ENCODE assay signal across 25 cellular contexts in genomic region chr6:17728551-17729222, GRCh38. TPM values are rescaled to one million over a fixed set of nuclear protein-coding genes. Genes with fewer than 3 reads are reported as not detected.
DNase-seq lines count a peak whose midpoint lies in the region; ATAC-seq, FAIRE-seq and TF ChIP-seq lines count a peak whose summit lies in the region.
"Had no signal": no experiment of that assay in that cellular context is flagged by ENCODE, and none has a peak within 500 bp of the region (broad histone marks: within the 10 kb centered on the region; RNA-seq: fewer than 3 reads in every experiment).

No MANE protein-coding gene starts in this region.

- CTCF ChIA-PET in HepG2 (lab: Yijun Ruan, JAX; ENCODE audit: low intra/inter-chr PET ratio, low total read pairs) = no interaction called here

- H3K4me3 ChIP-seq in HepG2 (replicated peaks in 1 of 3; ENCODE audit: insufficient read depth in 1 of 3, low read depth in 2 of 3, low read length in 3 of 3) = no peak overlapping the region
- H3K4me3 ChIP-seq in right lobe of liver = no peak overlapping the region
- no peak overlapping the region for H3K4me3 ChIP-seq in endodermal cell (ENCODE audit: low read length)
- no peak overlapping the region for H3K4me3 ChIP-seq in neuronal stem cell (ENCODE audit: low read length in 2 of 2)
- H3K4me3 ChIP-seq in upper lobe of right lung = no peak overlapping the region
- H3K4me3 ChIP-seq in foreskin fibroblast (ENCODE audit: low read depth in 1 of 2, low read length in 2 of 2) = no peak overlapping the region
- H3K4me3 ChIP-seq: BLaER1, GM12878, HAP-1 had no signal

- peaks cover 11% of the 10 kb centered on the region for H3K9me3 Mint-ChIP-seq in endodermal cell
- H3K9me3 Mint-ChIP-seq: CD8-positive, alpha-beta T cell; HFFc6 had no signal

- no peak overlapping the region for H3K9ac ChIP-seq in HepG2 (ENCODE audit: insufficient read depth, low read depth, low read length)
- H3K9ac ChIP-seq in endodermal cell (ENCODE audit: extremely low read depth, low read length, poor library complexity, severe bottlenecking) = no peak overlapping the region
- no peak overlapping the region for H3K9ac ChIP-seq in neuronal stem cell (ENCODE audit: low read depth, low read length, poor library complexity)
- H3K9ac ChIP-seq: BLaER1 had no signal

- H3K4me2 ChIP-seq in HepG2 (ENCODE audit: low read depth, low read length) (no peak overlapping the region), neuronal stem cell (ENCODE audit: insufficient read depth, low read length, poor library complexity, severe bottlenecking) (no peak overlapping the region)
- H3K4me2 ChIP-seq: BLaER1 had no signal

- no peak for TF ChIP-seq POLR2A in HepG2 (IDR thresholded peaks at IDR 0.05; ENCODE audit: insufficient read depth in 1 of 2, low read depth in 2 of 2, low read length in 2 of 2)
- TF ChIP-seq POLR2A in right lobe of liver (IDR thresholded peaks at IDR 0.05) = no peak

- no peak for ATAC-seq in HepG2
- no peak for ATAC-seq in right lobe of liver
- ATAC-seq in upper lobe of right lung = peak; percentile 21
- no peak for ATAC-seq in GM21381 (IDR thresholded peaks at IDR 0.05; ENCODE audit: unreplicated experiment)
- ATAC-seq in Right ventricle myocardium inferior = no peak
- ATAC-seq: CD8-positive, alpha-beta T cell; GM12878 had no signal

- 92% methylated on average over 45 of the region's 49 CpGs for WGBS in HepG2 (ENCODE audit: low lambda C conversion rate)
- 93% methylated on average over 6 of the region's 49 CpGs for WGBS in right lobe of liver (ENCODE audit: insufficient coverage, low coverage, low lambda C conversion rate, missing lambda C conversion rate)
- WGBS in endodermal cell (ENCODE audit: insufficient coverage in 1 of 2, insufficient read length in 1 of 2), 2 experiments = 95 to 97% methylated on average over 25 to 49 of the region's 49 CpGs
- no CpG with 5 or more reads among the region's 49 CpGs for WGBS in neuronal stem cell (ENCODE audit: extremely low coverage in 2 of 2, insufficient read length in 2 of 2, insufficient replicate concordance in 1 of 2), 2 donors

- TF ChIP-seq EP300 in HepG2 (IDR thresholded peaks at IDR 0.05; ENCODE audit: low read depth in 2 of 2, low read length in 2 of 2) (no peak), HepG2 (CRISPR knock-in tag; IDR thresholded peaks at IDR 0.05; ENCODE audit: borderline replicate concordance) (no peak)

- no peaks in the 10 kb centered on the region for H3K79me2 ChIP-seq in HepG2 (ENCODE audit: insufficient read depth, low read length)

- peaks cover 24% of the 10 kb centered on the region for H3K4me1 ChIP-seq in HepG2 (ENCODE audit: insufficient read depth, low read length)
- H3K4me1 ChIP-seq in right lobe of liver = no peaks in the 10 kb centered on the region
- no peaks in the 10 kb centered on the region for H3K4me1 ChIP-seq in endodermal cell (ENCODE audit: control insufficient read depth, insufficient read depth, low read length)
- peaks cover 0 to 3% of the 10 kb centered on the region in 2 donors for H3K4me1 ChIP-seq in neuronal stem cell (ENCODE audit: control insufficient read depth in 2 of 2, insufficient read depth in 1 of 2, low read depth in 1 of 2, low read length in 2 of 2)
- no peaks in the 10 kb centered on the region for H3K4me1 ChIP-seq in upper lobe of right lung

- in situ Hi-C loops in HepG2 (cut with HindIII; ENCODE audit: extremely low pct_ligation_motif_present, low pct_unique_long_range_greater_than_20kb) = no loop called here

- no peak for TF ChIP-seq CTCF in HepG2 (CRISPR knock-in tag; IDR thresholded peaks at IDR 0.05)
- TF ChIP-seq CTCF in right lobe of liver (IDR thresholded peaks at IDR 0.05) = no peak
- no peak for TF ChIP-seq CTCF in endodermal cell (conservative IDR thresholded peaks at IDR 0.05)
- no peak for TF ChIP-seq CTCF in upper lobe of right lung (IDR thresholded peaks at IDR 0.05)
- no peak for TF ChIP-seq CTCF in foreskin fibroblast (IDR thresholded peaks at IDR 0.05; ENCODE audit: low read depth, low read length)

- TF ChIP-seq RAD21 in HepG2 (CRISPR knock-in tag; IDR thresholded peaks at IDR 0.05) = no peak

- peak overlapping the region; percentile 63 for H2AK5ac ChIP-seq in neuronal stem cell (ENCODE audit: low read depth, low read length)

- POLR2A ChIA-PET in HepG2 (lab: Yijun Ruan, JAX) = no interaction called here

- no TSS peak for BruUV-seq in HepG2 (replicated peaks; lab: Mats Ljungman, UMichigan)

- H3K27me3 ChIP-seq in HepG2 (ENCODE audit: control insufficient read depth in 1 of 2, insufficient read depth in 2 of 2, low read length in 2 of 2) (no peaks in the 10 kb centered on the region; a peak in 1 of 5 replicates), right lobe of liver (no peaks in the 10 kb centered on the region), endodermal cell (ENCODE audit: control insufficient read depth, insufficient read depth, low read length, poor library complexity, severe bottlenecking) (no peaks in the 10 kb centered on the region), neuronal stem cell (ENCODE audit: control insufficient read depth in 3 of 3, insufficient read depth in 3 of 3, low read depth in 1 of 3, low read length in 3 of 3) (no peaks in the 10 kb centered on the region), upper lobe of right lung (no peaks in the 10 kb centered on the region)
- H3K27me3 ChIP-seq: BLaER1 had no signal

- H3K27ac Mint-ChIP-seq in endodermal cell = no peak overlapping the region
- H3K27ac Mint-ChIP-seq: B cell; CD4-positive, CD25-positive, alpha-beta regulatory T cell; CD8-positive, alpha-beta T cell; HFFc6 had no signal

- DNase-seq in HepG2 (ENCODE audit: low spot score) (no peak), right lobe of liver (no peak), endodermal cell (peak; percentile 31), neuronal stem cell (ENCODE audit: low spot score) (no peak), upper lobe of right lung (no peak), foreskin fibroblast (no peak), Right ventricle myocardium inferior (ENCODE audit: missing footprints) (no peak)
- DNase-seq: Caco-2; CD4-positive, CD25-positive, alpha-beta regulatory T cell; CD8-positive, alpha-beta T cell; DMS153; DND-41; GDM1; GOT3; HFFc6 had no signal

- H2BK12ac ChIP-seq in neuronal stem cell (ENCODE audit: low read length) = no peak overlapping the region

- H3K4me1 Mint-ChIP-seq in endodermal cell = no peaks in the 10 kb centered on the region
- H3K4me1 Mint-ChIP-seq: B cell; CD4-positive, CD25-positive, alpha-beta regulatory T cell had no signal

- H2AFZ ChIP-seq in HepG2 (ENCODE audit: low read length) = no peak overlapping the region
- no peak overlapping the region for H2AFZ ChIP-seq in neuronal stem cell (ENCODE audit: low read length)

- H2BK120ac ChIP-seq in neuronal stem cell (ENCODE audit: low read depth, low read length) = no peak overlapping the region

- no peaks in the 10 kb centered on the region for H3K9me3 ChIP-seq in HepG2 (ENCODE audit: low read length)
- no peaks in the 10 kb centered on the region for H3K9me3 ChIP-seq in right lobe of liver
- no peaks in the 10 kb centered on the region for H3K9me3 ChIP-seq in endodermal cell (ENCODE audit: control insufficient read depth, low read length)
- H3K9me3 ChIP-seq in neuronal stem cell (replicated peaks in 1 of 2; ENCODE audit: control insufficient read depth in 2 of 2, insufficient read depth in 1 of 2, low read depth in 1 of 2, low read length in 2 of 2) = no peaks in the 10 kb centered on the region
- no peaks in the 10 kb centered on the region for H3K9me3 ChIP-seq in upper lobe of right lung
- H3K9me3 ChIP-seq: Caco-2, HAP-1 had no signal

- no peak overlapping the region for H3K27ac ChIP-seq in HepG2 (ENCODE audit: extremely low read length, insufficient read depth, low read length)
- H3K27ac ChIP-seq in right lobe of liver = no peak overlapping the region
- H3K27ac ChIP-seq in endodermal cell (ENCODE audit: low read depth, low read length) = no peak overlapping the region
- no peak overlapping the region for H3K27ac ChIP-seq in neuronal stem cell (replicated peaks; ENCODE audit: low read length)
- no peak overlapping the region for H3K27ac ChIP-seq in upper lobe of right lung
- H3K27ac ChIP-seq: 22Rv1, BLaER1, C4-2B had no signal

- H3K18ac ChIP-seq in neuronal stem cell (ENCODE audit: low read length) = peak overlapping the region; percentile 28

- H3K23ac ChIP-seq in neuronal stem cell (ENCODE audit: low read depth, low read length, poor library complexity) = no peak overlapping the region

- FAIRE-seq in HepG2 (lab: Jason Lieb, UNC) = no peak
- FAIRE-seq: A204.1, GM12878, GM19239, H54 had no signal

- no peak overlapping the region for H2BK15ac ChIP-seq in neuronal stem cell (ENCODE audit: low read length)

- no peak overlapping the region for H3K4ac ChIP-seq in neuronal stem cell (ENCODE audit: low read length)

- no peaks in the 10 kb centered on the region for H4K20me1 ChIP-seq in HepG2 (ENCODE audit: insufficient read depth, low read length)
- H4K20me1 ChIP-seq: BLaER1 had no signal

- H3K36me3 Mint-ChIP-seq in endodermal cell (ENCODE audit: low read depth) = no peaks in the 10 kb centered on the region
- H3K36me3 Mint-ChIP-seq: CD4-positive, CD25-positive, alpha-beta regulatory T cell; CD8-positive, alpha-beta T cell had no signal

- H3K36me3 ChIP-seq in HepG2 (replicated peaks in 1 of 2; ENCODE audit: control insufficient read depth in 1 of 2, insufficient read depth in 2 of 2, low read length in 2 of 2) (no peaks in the 10 kb centered on the region), right lobe of liver (no peaks in the 10 kb centered on the region), endodermal cell (ENCODE audit: control insufficient read depth, insufficient read depth, low read length) (no peaks in the 10 kb centered on the region), neuronal stem cell (replicated peaks in 1 of 2; ENCODE audit: control insufficient read depth in 2 of 2, insufficient read depth in 2 of 2, low read length in 2 of 2) (no peaks in the 10 kb centered on the region), upper lobe of right lung (no peaks in the 10 kb centered on the region)
- H3K36me3 ChIP-seq: BLaER1, HAP-1 had no signal

- no peak overlapping the region for H4K91ac ChIP-seq in neuronal stem cell (ENCODE audit: low read depth, low read length, poor library complexity)

- no peak overlapping the region for H4K8ac ChIP-seq in neuronal stem cell (ENCODE audit: low read depth, low read length)

- H3K14ac ChIP-seq in neuronal stem cell (ENCODE audit: low read length) = no peak overlapping the region

- intact Hi-C loops in HepG2 (cut with micrococcal nuclease; ENCODE audit: unreplicated experiment) (no loop called here), right lobe of liver (cut with DNase I) (no loop called here), upper lobe of right lung (cut with DNase I) (no loop called here), Right ventricle myocardium inferior (cut with DNase I) (no loop called here)

- H3K27me3 Mint-ChIP-seq in endodermal cell (ENCODE audit: insufficient read depth) = no peaks in the 10 kb centered on the region

- no peaks in the 10 kb centered on the region for H3K79me1 ChIP-seq in neuronal stem cell (ENCODE audit: low read depth, low read length)

- peak overlapping the region; percentile 90 for H2BK5ac ChIP-seq in neuronal stem cell (ENCODE audit: low read length)

- H3K4me3 Mint-ChIP-seq in endodermal cell = no peak overlapping the region
- H3K4me3 Mint-ChIP-seq: B cell; CD4-positive, CD25-positive, alpha-beta regulatory T cell; CD8-positive, alpha-beta T cell; HFFc6 had no signal

RNA-seq across cellular contexts. Expression of gene NUP153, which starts 22.0 kb away (rescaled TPM):
- total RNA-seq in HepG2 (2016; rRNA removed; fragmentation: Illumina TruSeq; extraction: Trizol) (55.2 and 93.0 TPM in 2 replicates), right lobe of liver (10 to 100 TPM; 14.6 to 20.8 (median 19.0) TPM), endodermal cell (10 to 100 TPM; 58.9 to 69.6 TPM), upper lobe of right lung (33.5 TPM), Right ventricle myocardium inferior (23.5 TPM)
- 10.5 and 11.6 TPM in 2 replicates for total RNA-seq in HepG2 (2016; cell fraction: cytosol; rRNA removed; fragmentation: Illumina TruSeq; extraction: Trizol; ENCODE audit: low read depth)
- 53.1 and 86.9 TPM in 2 replicates for total RNA-seq in HepG2 (2016; cell fraction: insoluble cytoplasmic fraction; rRNA removed; fragmentation: Illumina TruSeq; extraction: Trizol)
- total RNA-seq in HepG2 (2016; cell fraction: membrane; rRNA removed; fragmentation: Illumina TruSeq; extraction: Trizol) = 26.2 and 29.5 TPM in 2 replicates
- 55.4 and 57.9 TPM in 2 replicates for total RNA-seq in HepG2 (2016; cell fraction: nucleus; rRNA removed; fragmentation: Illumina TruSeq; extraction: Trizol)
- polyA plus RNA-seq in HepG2 (2011; rRNA removed) = 24.5 and 29.8 TPM in 2 replicates
- 15.6 and 20.2 TPM in 2 replicates for polyA plus RNA-seq in HepG2 (2011; cell fraction: cytosol; rRNA removed)
- 19.1 and 21.8 TPM in 2 replicates for polyA plus RNA-seq in HepG2 (2011; cell fraction: nucleus; rRNA removed)
- polyA plus RNA-seq in HepG2 (2012) = 28.8 and 33.6 TPM in 2 replicates
- 1.2 and 1.7 TPM in 2 replicates for polyA plus RNA-seq in HepG2 (2016; cell fraction: cytosol; fragmentation: Illumina TruSeq; extraction: Trizol; ENCODE audit: low read depth)
- 63.9 and 66.2 TPM in 2 replicates for polyA plus RNA-seq in HepG2 (2016; cell fraction: insoluble cytoplasmic fraction; fragmentation: Illumina TruSeq; extraction: Trizol; ENCODE audit: low read depth)
- 5.1 and 6.2 TPM in 2 replicates for polyA plus RNA-seq in HepG2 (2016; cell fraction: membrane; fragmentation: Illumina TruSeq; extraction: Trizol; ENCODE audit: low read depth)
- polyA plus RNA-seq in HepG2 (2016; cell fraction: nucleus; fragmentation: Illumina TruSeq; extraction: Trizol; ENCODE audit: insufficient read depth, low read depth) = 50.4 and 54.2 TPM in 2 replicates
- polyA minus RNA-seq in HepG2 (2011; rRNA and poly(A)+ RNA removed; ENCODE audit: low replicate concordance) = 43.1 and 56.1 TPM in 2 replicates
- polyA minus RNA-seq in HepG2 (2011; cell fraction: cytosol; rRNA and poly(A)+ RNA removed) = 32.8 and 33.8 TPM in 2 replicates
- polyA minus RNA-seq in HepG2 (2011; cell fraction: nucleus; rRNA and poly(A)+ RNA removed) = 47.4 and 49.2 TPM in 2 replicates
- 55.4 TPM for polyA plus RNA-seq in endodermal cell (2013, experiment 1 of 2)
- 54.9 TPM for polyA plus RNA-seq in endodermal cell (2013, experiment 2 of 2)
- 32.8 TPM for polyA plus RNA-seq in neuronal stem cell (2013, experiment 1 of 2)
- 33.2 TPM for polyA plus RNA-seq in neuronal stem cell (2013, experiment 2 of 2)
